ENCODE assay signal across 18 cellular contexts in genomic region chr15:59303136-59303535, GRCh38.
DNase-seq lines count a peak whose midpoint lies in the region; ATAC-seq and TF ChIP-seq lines count a peak whose summit lies in the region.
"Had no signal": no experiment of that assay in that cellular context is flagged by ENCODE, and none has a peak within 500 bp of the region (broad histone marks: within the 10 kb centered on the region; RNA-seq: fewer than 3 reads in every experiment).

No MANE protein-coding gene starts in this region.

- H3K27me3 ChIP-seq in lower lobe of right lung (ENCODE audit: low read depth): no peaks in the 10 kb centered on the region
- H3K27me3 ChIP-seq: BLaER1 had no signal

- H3K4me3 ChIP-seq in GM12864 (ENCODE audit: low read depth, low read length) (peak overlapping the region; percentile 16; the same call in 1 of the 2 replicates), lower lobe of right lung (no peak overlapping the region)
- H3K4me3 ChIP-seq: BLaER1, HAP-1, K562 had no signal

- CTCF ChIA-PET in WTC11 (lab: Charles Lee): no interaction called here

- H3K36me3 ChIP-seq in lower lobe of right lung: no peaks in the 10 kb centered on the region
- H3K36me3 ChIP-seq: BLaER1, HAP-1 had no signal

- H3K27ac Mint-ChIP-seq in IgD-negative memory B cell: peak overlapping the region in 2 of 3 donors; percentile 82 to 92
- H3K27ac Mint-ChIP-seq in WTC11: peak overlapping the region; percentile 52
- peak overlapping the region; percentile 47 for H3K27ac Mint-ChIP-seq in stimulated activated naive B cell treated with anti-CD40 and anti-IgM and Interleukin-4, amounts not matched to agents 10 μg/mL and 1 μg/mL and 100 μg/mL, for 72 hours
- H3K27ac Mint-ChIP-seq: CD8-positive, alpha-beta T cell; T-helper 17 cell had no signal

- no peaks in the 10 kb centered on the region for H3K36me3 Mint-ChIP-seq in IgD-negative memory B cell
- no peaks in the 10 kb centered on the region for H3K36me3 Mint-ChIP-seq in WTC11
- H3K36me3 Mint-ChIP-seq in stimulated activated naive B cell treated with anti-CD40 and anti-IgM and Interleukin-4, amounts not matched to agents 10 μg/mL and 1 μg/mL and 100 μg/mL, for 72 hours: peaks cover 13 to 31% of the 10 kb centered on the region in 2 donors
- H3K36me3 Mint-ChIP-seq: CD8-positive, alpha-beta T cell had no signal

- H3K4me3 Mint-ChIP-seq in IgD-negative memory B cell (peak overlapping the region in 2 of 4 donors; percentile 42 to 59), WTC11 (no peak overlapping the region)
- peak overlapping the region in 1 of 2 donors; percentile 46 for H3K4me3 Mint-ChIP-seq in stimulated activated naive B cell treated with anti-CD40 and anti-IgM and Interleukin-4, amounts not matched to agents 10 μg/mL and 1 μg/mL and 100 μg/mL, for 72 hours
- H3K4me3 Mint-ChIP-seq: CD8-positive, alpha-beta T cell; T-helper 17 cell had no signal

- H3K27ac ChIP-seq in lower lobe of right lung: no peak overlapping the region
- H3K27ac ChIP-seq: BLaER1, HL-60 had no signal

- no peak for ATAC-seq in WTC11
- no peak for ATAC-seq in stimulated activated naive B cell treated with anti-CD40 and anti-IgM and Interleukin-4, amounts not matched to agents 10 μg/mL and 1 μg/mL and 100 μg/mL, for 72 hours (replicated peaks)
- no peak for ATAC-seq in lower lobe of right lung
- ATAC-seq in GM21360 (IDR thresholded peaks at IDR 0.05; ENCODE audit: unreplicated experiment): no peak
- ATAC-seq: CD8-positive, alpha-beta T cell; K562; T-helper 17 cell had no signal

- POLR2A ChIA-PET in WTC11 (lab: Charles Lee): no interaction called here

- H3K9me3 ChIP-seq in lower lobe of right lung: no peaks in the 10 kb centered on the region
- H3K9me3 ChIP-seq: BLaER1, HAP-1 had no signal

- H3K27me3 Mint-ChIP-seq in IgD-negative memory B cell: no peaks in the 10 kb centered on the region
- no peaks in the 10 kb centered on the region for H3K27me3 Mint-ChIP-seq in WTC11 (ENCODE audit: low read depth)
- H3K27me3 Mint-ChIP-seq in stimulated activated naive B cell treated with anti-CD40 and anti-IgM and Interleukin-4, amounts not matched to agents 10 μg/mL and 1 μg/mL and 100 μg/mL, for 72 hours: no peaks in the 10 kb centered on the region
- H3K27me3 Mint-ChIP-seq: T-helper 17 cell had no signal

- H3K4me1 Mint-ChIP-seq in IgD-negative memory B cell: peaks cover 48 to 55% (median 54%) of the 10 kb centered on the region in 3 donors
- H3K4me1 Mint-ChIP-seq in WTC11: peaks cover 52% of the 10 kb centered on the region
- peaks cover 51 to 83% of the 10 kb centered on the region in 2 donors for H3K4me1 Mint-ChIP-seq in stimulated activated naive B cell treated with anti-CD40 and anti-IgM and Interleukin-4, amounts not matched to agents 10 μg/mL and 1 μg/mL and 100 μg/mL, for 72 hours

- DNase-seq in GM12864 (ENCODE audit: low read depth) (no peak), WTC11 (ENCODE audit: low spot score) (no peak), lower lobe of right lung (no peak), SIG-M5 (lab: John Stamatoyannopoulos, UW) (no peak)
- DNase-seq in stimulated activated naive B cell treated with anti-CD40 and anti-IgM and Interleukin-4, amounts not matched to agents 10 μg/mL and 1 μg/mL and 100 μg/mL, for 72 hours: no peak
- DNase-seq: CD8-positive, alpha-beta T cell; NCI-H1417 treated with DMSO at 0.1 percent for 48 hours; NCI-H2081; NCI-H510A; NCI-H82; SHP77 treated with DMSO at 0.1 percent for 48 hours; T-helper 17 cell had no signal

- TF ChIP-seq CTCF in GM12864 (IDR thresholded peaks at IDR 0.05; ENCODE audit: low read depth, low read length, missing control alignments) (no peak), WTC11 (IDR thresholded peaks at IDR 0.05) (no peak), lower lobe of right lung (IDR thresholded peaks at IDR 0.05) (no peak)

- H3K4me1 ChIP-seq in lower lobe of right lung: peaks cover 25% of the 10 kb centered on the region
- H3K4me1 ChIP-seq: HAP-1 had no signal

- H3K9me3 Mint-ChIP-seq in IgD-negative memory B cell (no peaks in the 10 kb centered on the region), WTC11 (no peaks in the 10 kb centered on the region)
- H3K9me3 Mint-ChIP-seq in stimulated activated naive B cell treated with anti-CD40 and anti-IgM and Interleukin-4, amounts not matched to agents 10 μg/mL and 1 μg/mL and 100 μg/mL, for 72 hours: no peaks in the 10 kb centered on the region
- H3K9me3 Mint-ChIP-seq: CD8-positive, alpha-beta T cell had no signal

- intact Hi-C loops in lower lobe of right lung (cut with DNase I): no loop called here

TF ChIP-seq in WTC11, 78 proteins besides CTCF, POLR2A, EP300 and RAD21:
- TF ChIP-seq ZNF121 (CRISPR knock-in tag; IDR thresholded peaks at IDR 0.05) (peak; percentile 88), ZNF425 (CRISPR knock-in tag; conservative IDR thresholded peaks at IDR 0.05) (no peak)
